In the genomic region with DNA sequence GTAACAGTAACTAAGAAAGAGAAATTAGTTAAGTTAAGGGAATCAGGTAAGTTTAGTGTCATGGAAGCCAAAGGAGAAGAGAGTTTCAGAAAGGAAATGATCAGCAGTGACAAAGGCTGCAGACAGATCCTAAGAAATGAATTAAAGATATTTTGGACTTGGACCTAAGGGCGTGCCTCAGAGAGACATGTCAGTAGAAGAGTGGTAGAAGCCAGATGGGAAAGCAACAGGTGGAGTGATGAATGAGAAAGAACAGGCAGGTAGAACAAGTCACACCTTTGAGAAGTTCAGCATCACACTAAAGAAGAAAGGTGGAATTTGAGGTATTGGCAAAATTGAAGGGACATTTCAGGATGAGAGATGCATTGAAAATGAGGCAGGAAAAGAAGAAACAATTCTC, we compare ENCODE assay signal across 2 cellular contexts.
TF ChIP-seq lines count a peak whose summit lies in the region.

No MANE protein-coding gene starts in this region.

TF ChIP-seq in liver, 16 proteins besides CTCF, POLR2A, EP300 and RAD21:
- TF ChIP-seq GABPA (IDR thresholded peaks at IDR 0.05 in 1 of 2, conservative IDR thresholded peaks at IDR 0.05 in 1 of 2): no peak
- TF ChIP-seq, protein P1, sequence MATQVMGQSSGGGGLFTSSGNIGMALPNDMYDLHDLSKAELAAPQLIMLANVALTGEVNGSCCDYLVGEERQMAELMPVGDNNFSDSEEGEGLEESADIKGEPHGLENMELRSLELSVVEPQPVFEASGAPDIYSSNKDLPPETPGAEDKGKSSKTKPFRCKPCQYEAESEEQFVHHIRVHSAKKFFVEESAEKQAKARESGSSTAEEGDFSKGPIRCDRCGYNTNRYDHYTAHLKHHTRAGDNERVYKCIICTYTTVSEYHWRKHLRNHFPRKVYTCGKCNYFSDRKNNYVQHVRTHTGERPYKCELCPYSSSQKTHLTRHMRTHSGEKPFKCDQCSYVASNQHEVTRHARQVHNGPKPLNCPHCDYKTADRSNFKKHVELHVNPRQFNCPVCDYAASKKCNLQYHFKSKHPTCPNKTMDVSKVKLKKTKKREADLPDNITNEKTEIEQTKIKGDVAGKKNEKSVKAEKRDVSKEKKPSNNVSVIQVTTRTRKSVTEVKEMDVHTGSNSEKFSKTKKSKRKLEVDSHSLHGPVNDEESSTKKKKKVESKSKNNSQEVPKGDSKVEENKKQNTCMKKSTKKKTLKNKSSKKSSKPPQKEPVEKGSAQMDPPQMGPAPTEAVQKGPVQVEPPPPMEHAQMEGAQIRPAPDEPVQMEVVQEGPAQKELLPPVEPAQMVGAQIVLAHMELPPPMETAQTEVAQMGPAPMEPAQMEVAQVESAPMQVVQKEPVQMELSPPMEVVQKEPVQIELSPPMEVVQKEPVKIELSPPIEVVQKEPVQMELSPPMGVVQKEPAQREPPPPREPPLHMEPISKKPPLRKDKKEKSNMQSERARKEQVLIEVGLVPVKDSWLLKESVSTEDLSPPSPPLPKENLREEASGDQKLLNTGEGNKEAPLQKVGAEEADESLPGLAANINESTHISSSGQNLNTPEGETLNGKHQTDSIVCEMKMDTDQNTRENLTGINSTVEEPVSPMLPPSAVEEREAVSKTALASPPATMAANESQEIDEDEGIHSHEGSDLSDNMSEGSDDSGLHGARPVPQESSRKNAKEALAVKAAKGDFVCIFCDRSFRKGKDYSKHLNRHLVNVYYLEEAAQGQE (IDR thresholded peaks at IDR 0.05): no peak
- TF ChIP-seq SP1 (IDR thresholded peaks at IDR 0.05): no peak
TF ChIP-seq in liver: peak in this region for 0.

TF ChIP-seq in HepG2, 621 proteins besides CTCF, POLR2A, EP300 and RAD21:
- TF ChIP-seq, protein P2, sequence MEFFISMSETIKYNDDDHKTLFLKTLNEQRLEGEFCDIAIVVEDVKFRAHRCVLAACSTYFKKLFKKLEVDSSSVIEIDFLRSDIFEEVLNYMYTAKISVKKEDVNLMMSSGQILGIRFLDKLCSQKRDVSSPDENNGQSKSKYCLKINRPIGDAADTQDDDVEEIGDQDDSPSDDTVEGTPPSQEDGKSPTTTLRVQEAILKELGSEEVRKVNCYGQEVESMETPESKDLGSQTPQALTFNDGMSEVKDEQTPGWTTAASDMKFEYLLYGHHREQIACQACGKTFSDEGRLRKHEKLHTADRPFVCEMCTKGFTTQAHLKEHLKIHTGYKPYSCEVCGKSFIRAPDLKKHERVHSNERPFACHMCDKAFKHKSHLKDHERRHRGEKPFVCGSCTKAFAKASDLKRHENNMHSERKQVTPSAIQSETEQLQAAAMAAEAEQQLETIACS (CRISPR knock-in tag; IDR thresholded peaks at IDR 0.05): no peak
- TF ChIP-seq, protein P3, sequence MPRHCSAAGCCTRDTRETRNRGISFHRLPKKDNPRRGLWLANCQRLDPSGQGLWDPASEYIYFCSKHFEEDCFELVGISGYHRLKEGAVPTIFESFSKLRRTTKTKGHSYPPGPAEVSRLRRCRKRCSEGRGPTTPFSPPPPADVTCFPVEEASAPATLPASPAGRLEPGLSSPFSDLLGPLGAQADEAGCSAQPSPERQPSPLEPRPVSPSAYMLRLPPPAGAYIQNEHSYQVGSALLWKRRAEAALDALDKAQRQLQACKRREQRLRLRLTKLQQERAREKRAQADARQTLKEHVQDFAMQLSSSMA (CRISPR knock-in tag; IDR thresholded peaks at IDR 0.05): no peak
- TF ChIP-seq POLR2G (IDR thresholded peaks at IDR 0.05; ENCODE audit: low read depth, low read length): no peak
- TF ChIP-seq SUZ12 (IDR thresholded peaks at IDR 0.05; ENCODE audit: low read depth, low read length): no peak
- TF ChIP-seq KDM2A (CRISPR knock-in tag; IDR thresholded peaks at IDR 0.05; ENCODE audit: borderline replicate concordance, low read depth): no peak
- TF ChIP-seq ZKSCAN8 (CRISPR knock-in tag; IDR thresholded peaks at IDR 0.05; ENCODE audit: borderline replicate concordance): no peak
- no peak for TF ChIP-seq SKI (IDR thresholded peaks at IDR 0.05; ENCODE audit: partially characterized antibody)
- no peak for TF ChIP-seq ZNF251 (CRISPR knock-in tag; IDR thresholded peaks at IDR 0.05)
- TF ChIP-seq, protein P4, sequence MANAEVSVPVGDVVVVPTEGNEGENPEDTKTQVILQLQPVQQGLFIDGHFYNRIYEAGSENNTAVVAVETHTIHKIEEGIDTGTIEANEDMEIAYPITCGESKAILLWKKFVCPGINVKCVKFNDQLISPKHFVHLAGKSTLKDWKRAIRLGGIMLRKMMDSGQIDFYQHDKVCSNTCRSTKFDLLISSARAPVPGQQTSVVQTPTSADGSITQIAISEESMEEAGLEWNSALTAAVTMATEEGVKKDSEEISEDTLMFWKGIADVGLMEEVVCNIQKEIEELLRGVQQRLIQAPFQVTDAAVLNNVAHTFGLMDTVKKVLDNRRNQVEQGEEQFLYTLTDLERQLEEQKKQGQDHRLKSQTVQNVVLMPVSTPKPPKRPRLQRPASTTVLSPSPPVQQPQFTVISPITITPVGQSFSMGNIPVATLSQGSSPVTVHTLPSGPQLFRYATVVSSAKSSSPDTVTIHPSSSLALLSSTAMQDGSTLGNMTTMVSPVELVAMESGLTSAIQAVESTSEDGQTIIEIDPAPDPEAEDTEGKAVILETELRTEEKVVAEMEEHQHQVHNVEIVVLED (CRISPR knock-in tag; IDR thresholded peaks at IDR 0.05; ENCODE audit: borderline replicate concordance): no peak
- no peak for TF ChIP-seq PHF20 (CRISPR knock-in tag; IDR thresholded peaks at IDR 0.05)
- no peak for TF ChIP-seq MXI1 (IDR thresholded peaks at IDR 0.05; ENCODE audit: borderline replicate concordance, low read depth, low read length)
- TF ChIP-seq NFE2 (CRISPR knock-in tag; IDR thresholded peaks at IDR 0.05): no peak
- no peak for TF ChIP-seq HES4 (CRISPR knock-in tag; IDR thresholded peaks at IDR 0.05; ENCODE audit: borderline replicate concordance)
- TF ChIP-seq, protein P5, sequence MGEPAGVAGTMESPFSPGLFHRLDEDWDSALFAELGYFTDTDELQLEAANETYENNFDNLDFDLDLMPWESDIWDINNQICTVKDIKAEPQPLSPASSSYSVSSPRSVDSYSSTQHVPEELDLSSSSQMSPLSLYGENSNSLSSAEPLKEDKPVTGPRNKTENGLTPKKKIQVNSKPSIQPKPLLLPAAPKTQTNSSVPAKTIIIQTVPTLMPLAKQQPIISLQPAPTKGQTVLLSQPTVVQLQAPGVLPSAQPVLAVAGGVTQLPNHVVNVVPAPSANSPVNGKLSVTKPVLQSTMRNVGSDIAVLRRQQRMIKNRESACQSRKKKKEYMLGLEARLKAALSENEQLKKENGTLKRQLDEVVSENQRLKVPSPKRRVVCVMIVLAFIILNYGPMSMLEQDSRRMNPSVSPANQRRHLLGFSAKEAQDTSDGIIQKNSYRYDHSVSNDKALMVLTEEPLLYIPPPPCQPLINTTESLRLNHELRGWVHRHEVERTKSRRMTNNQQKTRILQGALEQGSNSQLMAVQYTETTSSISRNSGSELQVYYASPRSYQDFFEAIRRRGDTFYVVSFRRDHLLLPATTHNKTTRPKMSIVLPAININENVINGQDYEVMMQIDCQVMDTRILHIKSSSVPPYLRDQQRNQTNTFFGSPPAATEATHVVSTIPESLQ (CRISPR knock-in tag; conservative IDR thresholded peaks at IDR 0.05): no peak
- TF ChIP-seq POLR2AphosphoS5 (IDR thresholded peaks at IDR 0.05; ENCODE audit: low read depth, low read length): no peak
- no peak for TF ChIP-seq ZNF724P (CRISPR knock-in tag; IDR thresholded peaks at IDR 0.05; ENCODE audit: borderline replicate concordance)
- TF ChIP-seq PHF5A (CRISPR knock-in tag; IDR thresholded peaks at IDR 0.05; ENCODE audit: low read depth, unreplicated experiment): no peak
- TF ChIP-seq ZNF354B (CRISPR knock-in tag; IDR thresholded peaks at IDR 0.05): no peak
